8 cellular contexts compared by ENCODE assay signal in genomic region chr1:32394141-32394889, GRCh38. TPM values are rescaled to one million over a fixed set of nuclear protein-coding genes. Genes with fewer than 3 reads are reported as not detected.
DNase-seq lines count a peak whose midpoint lies in the region; ATAC-seq and FAIRE-seq lines count a peak whose summit lies in the region.

TSS of gene BSDC1 (minus strand) at chr1:32394441. CDS start at chr1:32394414, 27 bp downstream.

- peaks cover 31% of the 10 kb centered on the region for H3K4me1 Mint-ChIP-seq in activated T-cell treated with anti-CD3 and anti-CD28 coated beads, Interleukin-2, amount 50 U/mL, for 72 hours (ENCODE audit: low read depth)

- peaks cover 2 to 4% of the 10 kb centered on the region in 2 donors for H3K36me3 Mint-ChIP-seq in activated T-cell treated with anti-CD3 and anti-CD28 coated beads, Interleukin-2, amount 50 U/mL, for 72 hours (ENCODE audit: insufficient read depth in 2 of 2)

- peaks cover 33% of the 10 kb centered on the region for H3K4me1 ChIP-seq in muscle layer of colon (ENCODE audit: insufficient read depth, low read length)

- peak within 1 kb of the TSS; percentile 96 to 100 for H3K4me3 Mint-ChIP-seq in activated T-cell treated with anti-CD3 and anti-CD28 coated beads, Interleukin-2, amount 50 U/mL, for 72 hours

- no peaks in the 10 kb centered on the region for H3K27me3 ChIP-seq in muscle layer of colon (ENCODE audit: control insufficient read depth in 1 of 2, insufficient read depth in 2 of 2, low read length in 2 of 2)

- peaks cover 34% of the 10 kb centered on the region for H3K36me3 ChIP-seq in KOPT-K1 (ENCODE audit: insufficient read depth, low read length)
- H3K36me3 ChIP-seq in muscle layer of colon (ENCODE audit: insufficient read depth, low read length) = peaks cover 22% of the 10 kb centered on the region

- H3K9ac ChIP-seq in muscle layer of colon (ENCODE audit: low read length) = peak within 1 kb of the TSS; percentile 98

- H3K27ac Mint-ChIP-seq in activated T-cell treated with anti-CD3 and anti-CD28 coated beads, Interleukin-2, amount 50 U/mL, for 72 hours = peak within 1 kb of the TSS; percentile 96

- H3K27me3 Mint-ChIP-seq in activated T-cell treated with anti-CD3 and anti-CD28 coated beads, Interleukin-2, amount 50 U/mL, for 72 hours (ENCODE audit: low read depth) = no peaks in the 10 kb centered on the region

- peak; percentile 95 for FAIRE-seq in RCC 7860 (lab: Jason Lieb, UNC)

- ATAC-seq in GM21786 (IDR thresholded peaks at IDR 0.05; ENCODE audit: unreplicated experiment) (peak; percentile 96), esophagus mucosa (peak; percentile 99)
- peak; percentile 97 to 98 for ATAC-seq in activated T-cell treated with anti-CD3 and anti-CD28 coated beads, Interleukin-2, amount 50 U/mL, for 72 hours (replicated peaks in 1 of 2)

- no peaks in the 10 kb centered on the region for H3K9me3 Mint-ChIP-seq in activated T-cell treated with anti-CD3 and anti-CD28 coated beads, Interleukin-2, amount 50 U/mL, for 72 hours

- no peaks in the 10 kb centered on the region for H3K9me3 ChIP-seq in KOPT-K1 (ENCODE audit: insufficient read depth, low read length, poor library complexity, severe bottlenecking)
- no peaks in the 10 kb centered on the region for H3K9me3 ChIP-seq in muscle layer of colon (ENCODE audit: low read length)

- H3K4me3 ChIP-seq in muscle layer of colon (ENCODE audit: low read depth in 1 of 2, low read length in 2 of 2) = peak within 1 kb of the TSS; percentile 91 to 99

- H3K27ac ChIP-seq in KOPT-K1 (ENCODE audit: low read depth, low read length, poor library complexity, severe bottlenecking) (peak within 1 kb of the TSS; percentile 67), muscle layer of colon (ENCODE audit: low read depth, low read length) (peak within 1 kb of the TSS; percentile 92)

- DNase-seq in DMS79 (lab: John Stamatoyannopoulos, UW) = peak; percentile 100
- DNase-seq in RCC 7860 (ENCODE audit: low spot score) = peak; percentile 98
- DNase-seq in activated T-cell treated with anti-CD3 and anti-CD28 coated beads, Interleukin-2, amount 50 U/mL, for 72 hours = peak; percentile 99 to 100
- peak; percentile 95 for DNase-seq in stimulated activated CD8-positive, alpha-beta memory T cell treated with anti-CD3 and anti-CD28 coated beads, Interleukin-7, amount 100 ng/mL, for 24 hours (ENCODE audit: low read depth)

RNA-seq across cellular contexts. Expression of gene BSDC1, which starts in this region (rescaled TPM):
- 10 to 100 TPM; 50.6 to 67.7 TPM for total RNA-seq in activated T-cell treated with anti-CD3 and anti-CD28 coated beads, Interleukin-2, amount 50 U/mL, for 72 hours
- total RNA-seq in esophagus mucosa = 39.5 TPM

Comparison
In these comparisons a context has a peak if more than half of its experiments do, and no peak if none do; other contexts are left out.
1. Peak in every context shown above with its lines: DNase-seq, ATAC-seq, H3K4me3 ChIP-seq and H3K27ac ChIP-seq.